Comparison of ENCODE assay signal across 8 cellular contexts in the genomic region with DNA sequence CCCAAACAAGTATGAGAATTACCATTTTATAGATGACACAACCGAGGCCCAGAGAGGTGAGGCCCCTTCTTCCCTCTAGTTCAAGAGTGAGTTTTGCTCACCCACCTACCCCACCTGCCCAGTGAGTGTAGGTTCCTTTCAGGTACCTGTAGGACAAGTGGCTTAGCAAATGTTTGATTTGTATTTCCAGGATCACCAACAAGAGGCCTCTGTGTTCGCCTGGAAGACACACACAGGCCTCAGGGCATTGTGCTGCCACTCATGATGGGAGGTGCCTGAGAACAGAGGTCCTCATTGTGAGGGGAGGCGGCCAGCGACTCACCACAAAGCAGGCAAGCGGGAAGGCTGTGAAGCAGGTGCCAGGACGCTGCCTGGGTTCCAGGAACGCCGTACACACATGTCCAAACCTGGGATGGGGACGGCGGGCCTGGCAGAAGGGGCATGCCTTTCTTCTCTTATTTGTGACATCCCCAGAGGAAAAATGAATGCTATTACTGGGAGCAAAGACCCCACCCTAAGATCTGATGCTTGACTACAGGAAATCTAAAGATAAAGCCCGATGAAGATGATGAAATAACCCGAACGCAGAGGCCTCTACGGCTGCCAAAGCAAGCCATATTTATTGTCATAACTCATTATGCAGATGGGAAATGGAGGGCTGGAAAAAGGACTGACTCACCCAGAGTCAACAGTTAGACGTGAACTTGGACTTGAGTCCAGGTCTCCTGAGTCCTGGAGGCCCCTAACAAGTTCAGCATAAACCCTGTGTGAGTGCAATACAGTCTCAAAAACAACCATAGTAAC.
A peak's percentile ranks its signal among the peaks of the same experiment; 100 is the strongest.
DNase-seq lines count a peak whose midpoint lies in the region; ATAC-seq lines count a peak whose summit lies in the region.

No MANE protein-coding gene starts in this region.

- H3K27me3 Mint-ChIP-seq in activated naive CD8-positive, alpha-beta T cell treated with anti-CD3 and anti-CD28 coated beads, Interleukin-2, amount 10 ng/mL, durations not matched to agents 7 days and 5 days, result peaks cover 2% of the 10 kb centered on the region
- no peaks in the 10 kb centered on the region for H3K27me3 Mint-ChIP-seq in stimulated activated naive CD8-positive, alpha-beta T cell treated with anti-CD3 and anti-CD28 coated beads, Interleukin-15, Interleukin-2, amounts not matched to agents 100 ng/mL and 50 ng/mL, for 24 hours

- DNase-seq in Right ventricle myocardium inferior (ENCODE audit: missing footprints), result no peak
- no peak for DNase-seq in cardiac septum (ENCODE audit: low spot score)
- no peak for DNase-seq in activated naive CD8-positive, alpha-beta T cell treated with anti-CD3 and anti-CD28 coated beads, Interleukin-2, amount 10 ng/mL, durations not matched to agents 7 days and 5 days
- no peak for DNase-seq in left ventricle myocardium superior
- DNase-seq in activated CD4-positive, alpha-beta T cell treated with anti-CD3 and anti-CD28 coated beads for 1 hour, result no peak
- DNase-seq in iPS-NIHi11 (ENCODE audit: low spot score), result no peak

- no peaks in the 10 kb centered on the region for H3K9me3 Mint-ChIP-seq in activated naive CD8-positive, alpha-beta T cell treated with anti-CD3 and anti-CD28 coated beads, Interleukin-2, amount 10 ng/mL, durations not matched to agents 7 days and 5 days
- H3K9me3 Mint-ChIP-seq in stimulated activated naive CD8-positive, alpha-beta T cell treated with anti-CD3 and anti-CD28 coated beads, Interleukin-15, Interleukin-2, amounts not matched to agents 100 ng/mL and 50 ng/mL, for 24 hours, result no peaks in the 10 kb centered on the region

- ATAC-seq in Right ventricle myocardium inferior (peak; percentile 37), left ventricle myocardium superior (peak; percentile 44), GM18520 (IDR thresholded peaks at IDR 0.05; ENCODE audit: unreplicated experiment) (no peak)
- no peak for ATAC-seq in activated naive CD8-positive, alpha-beta T cell treated with anti-CD3 and anti-CD28 coated beads, Interleukin-2, amount 10 ng/mL, durations not matched to agents 7 days and 5 days (ENCODE audit: low read depth)

- H3K36me3 Mint-ChIP-seq in activated naive CD8-positive, alpha-beta T cell treated with anti-CD3 and anti-CD28 coated beads, Interleukin-2, amount 10 ng/mL, durations not matched to agents 7 days and 5 days, result no peaks in the 10 kb centered on the region
- H3K36me3 Mint-ChIP-seq in stimulated activated naive CD8-positive, alpha-beta T cell treated with anti-CD3 and anti-CD28 coated beads, Interleukin-15, Interleukin-2, amounts not matched to agents 100 ng/mL and 50 ng/mL, for 24 hours (ENCODE audit: low read depth), result no peaks in the 10 kb centered on the region

- peaks cover 20% of the 10 kb centered on the region for H3K4me1 Mint-ChIP-seq in activated naive CD8-positive, alpha-beta T cell treated with anti-CD3 and anti-CD28 coated beads, Interleukin-2, amount 10 ng/mL, durations not matched to agents 7 days and 5 days
- peaks cover 32% of the 10 kb centered on the region for H3K4me1 Mint-ChIP-seq in stimulated activated naive CD8-positive, alpha-beta T cell treated with anti-CD3 and anti-CD28 coated beads, Interleukin-15, Interleukin-2, amounts not matched to agents 100 ng/mL and 50 ng/mL, for 24 hours (ENCODE audit: low read depth)

- H3K4me3 Mint-ChIP-seq in activated naive CD8-positive, alpha-beta T cell treated with anti-CD3 and anti-CD28 coated beads, Interleukin-2, amount 10 ng/mL, durations not matched to agents 7 days and 5 days, result no peak overlapping the region
- no peak overlapping the region for H3K4me3 Mint-ChIP-seq in stimulated activated naive CD8-positive, alpha-beta T cell treated with anti-CD3 and anti-CD28 coated beads, Interleukin-15, Interleukin-2, amounts not matched to agents 100 ng/mL and 50 ng/mL, for 24 hours

- H3K27ac Mint-ChIP-seq in activated naive CD8-positive, alpha-beta T cell treated with anti-CD3 and anti-CD28 coated beads, Interleukin-2, amount 10 ng/mL, durations not matched to agents 7 days and 5 days, result peak overlapping the region; percentile 20
- peak overlapping the region; percentile 13 for H3K27ac Mint-ChIP-seq in stimulated activated naive CD8-positive, alpha-beta T cell treated with anti-CD3 and anti-CD28 coated beads, Interleukin-15, Interleukin-2, amounts not matched to agents 100 ng/mL and 50 ng/mL, for 24 hours

- POLR2A ChIA-PET in activated naive CD8-positive, alpha-beta T cell treated with anti-CD3 and anti-CD28 coated beads, Interleukin-2, amount 10 ng/mL, durations not matched to agents 7 days and 5 days (lab: Charles Lee), result no interaction called here

- intact Hi-C loops in Right ventricle myocardium inferior (cut with DNase I), result no loop called here
- intact Hi-C loops in cardiac septum (cut with DNase I), result loop anchor here (5.0 kb wide), 1 partner anchor 372 kb away; a partner anchor contains a TSS
- intact Hi-C loops in left ventricle myocardium superior (cut with micrococcal nuclease), result no loop called here

Comparison
In these comparisons a context has a peak if more than half of its experiments do, and no peak if none do; other contexts are left out.
1. ATAC-seq: peak in Right ventricle myocardium inferior (single experiment) and left ventricle myocardium superior (single experiment); none in activated naive CD8-positive, alpha-beta T cell treated with anti-CD3 and anti-CD28 coated beads, Interleukin-2, amount 10 ng/mL, durations not matched to agents 7 days and 5 days (single experiment) and GM18520 (single experiment).